23 cellular contexts compared by ENCODE assay signal in the genomic region with DNA sequence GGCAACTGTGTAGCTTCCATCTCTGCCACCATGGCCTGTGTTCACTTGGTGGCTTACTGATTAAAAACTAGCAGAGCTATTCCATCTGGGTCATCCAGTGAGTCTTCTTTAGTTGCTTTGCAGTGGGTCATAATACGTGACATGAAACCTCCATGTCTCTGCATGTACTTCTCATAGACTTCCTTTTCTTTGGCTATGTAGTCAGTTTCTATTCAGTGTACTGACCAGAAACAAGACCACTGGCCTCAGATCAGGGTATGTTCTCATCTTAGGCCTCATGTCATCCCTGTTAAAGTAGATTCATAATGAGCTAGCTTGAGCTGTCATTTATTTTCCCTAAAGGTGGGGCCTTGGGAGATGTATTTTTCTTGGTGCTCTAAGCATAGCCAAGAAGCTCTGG.
"Had no signal": no experiment of that assay in that cellular context is flagged by ENCODE, and none has a peak within 500 bp of the region (broad histone marks: within the 10 kb centered on the region; RNA-seq: fewer than 3 reads in every experiment).

No MANE protein-coding gene starts in this region.

- H3K4me3 ChIP-seq: coronary artery, dorsolateral prefrontal cortex had no signal

- DNase-seq: activated CD4-positive, alpha-beta memory T cell treated with anti-CD3 and anti-CD28 coated beads, Interleukin-2, amount 10 ng/mL, durations not matched to agents 7 days and 5 days; activated CD4-positive, alpha-beta T cell treated with anti-CD3 and anti-CD28 coated beads for 1 hour; activated CD4-positive, alpha-beta T cell treated with anti-CD3 and anti-CD28 coated beads for 4 hours; activated CD4-positive, alpha-beta T cell treated with anti-CD3 and anti-CD28 coated beads, Interleukin-2, amount 10 ng/mL, durations not matched to agents 7 days and 5 days; activated CD4-positive, alpha-beta T cell treated with anti-CD3 and anti-CD28 coated beads, Interleukin-2, amount 50 U/mL, for 4 hours; activated CD4-positive, CD25-positive, alpha-beta regulatory T cell; activated effector memory CD4-positive, alpha-beta T cell treated with Interleukin-2 at 50 U/mL for 16 hours; activated gamma-delta T cell treated with Interleukin-2 at 50 U/mL for 16 hours; activated naive CD4-positive, alpha-beta T cell treated with anti-CD3 and anti-CD28 coated beads, Interleukin-2, amount 50 U/mL, for 16 hours; activated naive CD4-positive, alpha-beta T cell treated with Interleukin-2 at 50 U/mL for 16 hours; activated T-cell treated with anti-CD3 and anti-CD28 coated beads, Interleukin-2, amount 50 U/mL, for 4 hours; amniotic stem cell; anterior cingulate cortex; brain microvascular endothelial cell; dorsolateral prefrontal cortex; effector memory CD4-positive, alpha-beta T cell; endodermal cell; foreskin fibroblast; head of caudate nucleus; hippocampal formation had no signal

- ATAC-seq: activated T-cell treated with anti-CD3 and anti-CD28 coated beads, Interleukin-2, amount 50 U/mL, for 4 hours; activated T-helper 17 cell treated with anti-CD3 and anti-CD28 coated beads, Interleukin-2, amount 50 U/mL, for 72 hours; esophagus mucosa had no signal
